Comparison of ENCODE assay signal across 11 cellular contexts in the genomic region with DNA sequence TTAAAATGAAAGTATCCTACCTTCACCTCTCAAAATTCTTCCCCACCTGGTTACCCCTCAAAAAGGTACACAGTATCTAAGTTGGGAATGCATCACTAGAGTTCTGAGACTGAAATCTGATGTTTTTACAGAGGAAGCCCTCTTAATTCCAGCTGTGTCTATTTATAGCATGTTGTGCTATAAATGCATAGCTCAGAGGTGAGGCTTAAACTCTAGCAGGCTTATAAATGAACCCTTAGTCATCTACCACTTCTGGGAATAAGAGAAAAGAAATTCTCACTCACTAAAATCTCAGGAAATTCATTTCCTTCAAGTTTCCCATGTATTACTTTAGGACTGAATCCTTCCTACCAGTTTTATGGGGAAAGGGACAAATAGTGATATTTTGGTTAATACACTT. TPM values are rescaled to one million over a fixed set of nuclear protein-coding genes. Genes with fewer than 3 reads are reported as not detected.
DNase-seq lines count a peak whose midpoint lies in the region; ATAC-seq and TF ChIP-seq lines count a peak whose summit lies in the region.
"Had no signal": no experiment of that assay in that cellular context is flagged by ENCODE, and none has a peak within 500 bp of the region (broad histone marks: within the 10 kb centered on the region; RNA-seq: fewer than 3 reads in every experiment).

No MANE protein-coding gene starts in this region.

- ATAC-seq in RWPE2 (ENCODE audit: low read depth) (peak; percentile 69), HG02970 (IDR thresholded peaks at IDR 0.05; ENCODE audit: low FRiP score, unreplicated experiment) (no peak), left lobe of liver (no peak)

- H4K8ac ChIP-seq in trophoblast cell (ENCODE audit: low read depth, low read length), result no peak overlapping the region

- H3K79me1 ChIP-seq in trophoblast cell (ENCODE audit: low read length), result no peaks in the 10 kb centered on the region

- no peak overlapping the region for H3K4me2 ChIP-seq in trophoblast cell (ENCODE audit: low read length)

- H2AFZ ChIP-seq in trophoblast cell (ENCODE audit: insufficient read depth, low read length, poor library complexity), result no peak overlapping the region

- no peak overlapping the region for H3K23ac ChIP-seq in trophoblast cell (ENCODE audit: low read length)

- DNase-seq in BJ (ENCODE audit: low read depth) (peak; percentile 85), RWPE2 (ENCODE audit: low spot score) (no peak), fibroblast of the aortic adventitia (ENCODE audit: low read depth) (peak; percentile 89), prostate gland (ENCODE audit: low spot score) (no peak), trophoblast cell (no peak), NCI-H2196 treated with DMSO at 0.1 percent for 48 hours (lab: John Stamatoyannopoulos, UW; ENCODE audit: unreplicated experiment) (no peak), left lobe of liver (ENCODE audit: low spot score) (no peak)
- DNase-seq: activated CD4-positive, alpha-beta T cell treated with anti-CD3 and anti-CD28 coated beads, Interleukin-2, amount 50 U/mL, for 4 hours; cerebellar nuclear complex; NCI-H526 had no signal

- no peaks in the 10 kb centered on the region for H3K9me3 ChIP-seq in RWPE2 (ENCODE audit: severe bottlenecking)
- H3K9me3 ChIP-seq in prostate gland, result no peaks in the 10 kb centered on the region
- no peaks in the 10 kb centered on the region for H3K9me3 ChIP-seq in trophoblast cell (ENCODE audit: insufficient read depth, low read depth, low read length)

- intact Hi-C loops in prostate gland (cut with DNase I), result no loop called here

- H3K4me3 ChIP-seq in BJ (ENCODE audit: low read depth, low read length), result no peak overlapping the region; the same call in 1 of the 2 replicates
- H3K4me3 ChIP-seq in RWPE2 (ENCODE audit: severe bottlenecking), result no peak overlapping the region
- peak overlapping the region; percentile 31 for H3K4me3 ChIP-seq in fibroblast of the aortic adventitia (ENCODE audit: low read depth, low read length)
- no peak overlapping the region for H3K4me3 ChIP-seq in prostate gland
- H3K4me3 ChIP-seq in trophoblast cell (ENCODE audit: low read depth, low read length), result no peak overlapping the region

- H3K4me1 ChIP-seq in RWPE2 (ENCODE audit: insufficient read depth, poor library complexity, severe bottlenecking) (peaks cover 73% of the 10 kb centered on the region), prostate gland (replicated peaks) (peaks cover 4% of the 10 kb centered on the region), trophoblast cell (ENCODE audit: control insufficient read depth in 1 of 2, insufficient read depth in 2 of 2, low read length in 2 of 2) (peaks cover 2 to 3% of the 10 kb centered on the region in 2 experiments)

- H2BK12ac ChIP-seq in trophoblast cell (ENCODE audit: low read length), result no peak overlapping the region

- TF ChIP-seq POLR2A in prostate gland (IDR thresholded peaks at IDR 0.05), result no peak

- H2AK5ac ChIP-seq in trophoblast cell (ENCODE audit: low read length), result no peak overlapping the region

- H3K18ac ChIP-seq in trophoblast cell (ENCODE audit: low read length), result no peak overlapping the region

- no peak overlapping the region for H2BK120ac ChIP-seq in trophoblast cell (ENCODE audit: insufficient read depth, low read length, poor library complexity)

- no peak overlapping the region for H3K9ac ChIP-seq in trophoblast cell (ENCODE audit: low read length)

- H3K4ac ChIP-seq in trophoblast cell (ENCODE audit: low read depth, low read length), result no peak overlapping the region

- H3K14ac ChIP-seq in trophoblast cell (ENCODE audit: low read length), result no peak overlapping the region

- POLR2A ChIA-PET in BJ (lab: Charles Lee), result interaction anchor here (0.8 kb wide), 1 partner anchor 9 kb away, joined by 22 read pairs; no protein-coding TSS in a partner anchor

- H3K27ac ChIP-seq in RWPE2 (ENCODE audit: poor library complexity, severe bottlenecking), result peak overlapping the region; percentile 77
- peak overlapping the region; percentile 45 to 88 for H3K27ac ChIP-seq in prostate gland
- no peak overlapping the region for H3K27ac ChIP-seq in trophoblast cell (ENCODE audit: low read depth, low read length)

- H3K36me3 ChIP-seq in BJ (ENCODE audit: control insufficient read depth, insufficient read depth, low read length), result no peaks in the 10 kb centered on the region; the same call in 1 of the 2 replicates
- H3K36me3 ChIP-seq in RWPE2 (ENCODE audit: low read depth), result peaks cover 21% of the 10 kb centered on the region
- H3K36me3 ChIP-seq in prostate gland, result no peaks in the 10 kb centered on the region
- peaks cover 3 to 8% of the 10 kb centered on the region in 2 experiments for H3K36me3 ChIP-seq in trophoblast cell (ENCODE audit: control insufficient read depth in 1 of 2, insufficient read depth in 2 of 2, low read length in 2 of 2)

- peaks cover 2% of the 10 kb centered on the region for H3K79me2 ChIP-seq in trophoblast cell (ENCODE audit: control insufficient read depth, insufficient read depth, low read length, poor library complexity)

- H4K91ac ChIP-seq in trophoblast cell (ENCODE audit: low read depth, low read length), result no peak overlapping the region

- H4K12ac ChIP-seq in trophoblast cell (ENCODE audit: low read depth, low read length), result no peak overlapping the region

- H3K27me3 ChIP-seq in BJ (ENCODE audit: control insufficient read depth, insufficient read depth, low read length) (no peaks in the 10 kb centered on the region), RWPE2 (ENCODE audit: insufficient read depth, poor library complexity, severe bottlenecking) (no peaks in the 10 kb centered on the region), prostate gland (replicated peaks; ENCODE audit: insufficient read depth) (no peaks in the 10 kb centered on the region), trophoblast cell (ENCODE audit: insufficient read depth, low read length) (no peaks in the 10 kb centered on the region)

- TF ChIP-seq CTCF in BJ (IDR thresholded peaks at IDR 0.05; ENCODE audit: insufficient read depth, low read depth, low read length), result no peak
- no peak for TF ChIP-seq CTCF in RWPE2 (IDR thresholded peaks at IDR 0.05; ENCODE audit: poor library complexity, severe bottlenecking)
- TF ChIP-seq CTCF in fibroblast of the aortic adventitia (IDR thresholded peaks at IDR 0.05; ENCODE audit: insufficient read depth, low read length), result no peak
- no peak for TF ChIP-seq CTCF in prostate gland (IDR thresholded peaks at IDR 0.05)

- H2BK5ac ChIP-seq in trophoblast cell (ENCODE audit: low read depth, low read length, poor library complexity), result no peak overlapping the region

- CTCF ChIA-PET in BJ (lab: Yijun Ruan, JAX), result interaction anchor here (1.0 to 1.6 kb wide), 2 partner anchors 41 to 135 kb away, joined by 3 to 6 read pairs; no protein-coding TSS in a partner anchor

RNA-seq across cellular contexts. Expression of a gene that starts 9.1 kb away (rescaled TPM):
- 223 and 275 TPM in 2 replicates for polyA plus RNA-seq in BJ (2011; rRNA removed)
- polyA minus RNA-seq in BJ (2011; rRNA and poly(A)+ RNA removed), result 89.2 and 94.1 TPM in 2 replicates
- 115 and 128 TPM in 2 replicates for total RNA-seq in fibroblast of the aortic adventitia (ENCODE audit: low replicate concordance)
- 10 to 100 TPM; 64.3 to 85.1 TPM for total RNA-seq in prostate gland
- polyA plus RNA-seq in trophoblast cell (2013), result 125 and 136 TPM in 2 replicates
- total RNA-seq in left lobe of liver, result 217 TPM

Comparison
In these comparisons a context has a peak if more than half of its experiments do, and no peak if none do; other contexts are left out.
1. DNase-seq: peak in BJ (single experiment) and fibroblast of the aortic adventitia (single experiment); none in RWPE2 (single experiment), prostate gland (single experiment), trophoblast cell (0 of 2), NCI-H2196 treated with DMSO at 0.1 percent for 48 hours (single experiment) and left lobe of liver (single experiment).